ENCODE assay signal across 8 cellular contexts in the genomic region with DNA sequence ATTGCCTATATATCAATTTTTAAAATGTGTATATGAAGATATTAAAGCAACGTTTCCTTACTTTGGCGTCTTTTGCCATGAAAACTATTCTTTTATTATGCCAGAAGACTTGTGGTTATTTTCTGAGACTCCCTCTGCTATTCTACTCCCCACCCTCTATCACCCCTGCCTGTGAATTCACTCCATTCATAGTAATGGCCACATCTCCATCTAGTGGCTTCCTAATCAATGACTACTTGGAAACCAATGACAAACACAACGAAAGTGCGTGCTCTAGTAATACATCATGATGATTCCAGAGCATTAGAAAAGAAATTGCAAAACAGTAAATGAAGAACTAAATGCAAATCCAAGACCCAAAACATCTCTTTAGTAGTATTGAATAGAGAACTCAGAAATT.
DNase-seq lines count a peak whose midpoint lies in the region; ATAC-seq and TF ChIP-seq lines count a peak whose summit lies in the region.

No MANE protein-coding gene starts in this region.

- POLR2A ChIA-PET in AG04449 (lab: Yijun Ruan, JAX): no interaction called here

- peak; percentile 50 for TF ChIP-seq CTCF in AG04449 (IDR thresholded peaks at IDR 0.05; ENCODE audit: insufficient read depth, low read length, missing control alignments)

- H3K27me3 ChIP-seq in SJCRH30: no peaks in the 10 kb centered on the region

- DNase-seq in AG04449 (ENCODE audit: low read depth, low spot score): no peak
- peak; percentile 44 for DNase-seq in HuH-7 (ENCODE audit: low spot score)
- DNase-seq in SJCRH30: peak; percentile 15 to 71
- peak; percentile 58 for DNase-seq in globus pallidus (ENCODE audit: low spot score)
- peak; percentile 55 for DNase-seq in stromal cell of bone marrow (ENCODE audit: low read depth)
- no peak for DNase-seq in HK-2 (ENCODE audit: unreplicated experiment)

- no peaks in the 10 kb centered on the region for H3K9me3 ChIP-seq in SJCRH30 (replicated peaks)

- ATAC-seq in GM18870 (IDR thresholded peaks at IDR 0.05; ENCODE audit: unreplicated experiment) (peak; percentile 92), GM21737 (IDR thresholded peaks at IDR 0.05; ENCODE audit: unreplicated experiment) (no peak)

- H3K36me3 ChIP-seq in SJCRH30: no peaks in the 10 kb centered on the region; the same call in none of the 2 replicates

- no peak overlapping the region for H3K27ac ChIP-seq in SJCRH30

- no peaks in the 10 kb centered on the region for H3K4me1 ChIP-seq in SJCRH30

- H3K4me3 ChIP-seq in AG04449 (ENCODE audit: low read depth, low read length) (no peak overlapping the region), SJCRH30 (no peak overlapping the region)

- CTCF ChIA-PET in AG04449 (lab: Yijun Ruan, JAX): interaction anchor here (0.8 to 7.9 kb wide), 9 partner anchors 8 to 474 kb away, joined by 3 to 114 read pairs (median 4); no protein-coding TSS in a partner anchor

Comparison
In these comparisons a context has a peak if more than half of its experiments do, and no peak if none do; other contexts are left out.
1. DNase-seq: peak in HuH-7 (single experiment), SJCRH30 (2 of 2), globus pallidus (single experiment) and stromal cell of bone marrow (single experiment); none in AG04449 (single experiment) and HK-2 (single experiment).